ENCODE assay signal across 15 cellular contexts in the genomic region with DNA sequence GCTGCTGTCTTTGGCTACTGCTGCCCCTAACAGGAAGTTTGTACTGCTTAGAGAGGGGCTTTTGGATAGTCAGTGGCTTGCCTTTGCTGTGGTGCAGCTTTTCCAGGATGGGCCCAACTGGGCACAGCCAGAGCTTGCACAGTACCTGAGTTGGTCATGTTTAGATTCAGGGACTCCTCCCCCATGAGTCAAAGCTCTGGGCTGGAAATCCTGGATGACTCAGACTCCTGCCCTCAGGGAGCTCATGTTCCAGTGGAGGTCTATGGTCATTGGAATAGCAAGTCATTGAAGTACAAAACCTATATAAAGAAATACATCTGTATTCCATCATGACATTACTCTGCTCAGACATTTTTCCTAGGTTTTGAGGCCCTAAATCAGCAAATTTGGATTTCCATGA.
DNase-seq lines count a peak whose midpoint lies in the region; ATAC-seq and TF ChIP-seq lines count a peak whose summit lies in the region.
"Had no signal": no experiment of that assay in that cellular context is flagged by ENCODE, and none has a peak within 500 bp of the region (broad histone marks: within the 10 kb centered on the region; RNA-seq: fewer than 3 reads in every experiment).

No MANE protein-coding gene starts in this region.

- H3K4me1 ChIP-seq in mammary epithelial cell (ENCODE audit: insufficient read depth, low read length), result peaks cover 6% of the 10 kb centered on the region
- H3K4me1 ChIP-seq in body of pancreas, result no peaks in the 10 kb centered on the region

- H3K79me2 ChIP-seq in mammary epithelial cell (ENCODE audit: insufficient read depth, low read length), result no peaks in the 10 kb centered on the region

- CTCF ChIA-PET in mammary epithelial cell (lab: Charles Lee; ENCODE audit: low non-redundant PET), result no interaction called here

- dilution Hi-C loops in mammary epithelial cell (cut with HindIII; ENCODE audit: low sequenced_read_pairs), result no loop called here

- H2AFZ ChIP-seq in mammary epithelial cell (ENCODE audit: low read depth, low read length), result no peak overlapping the region

- H3K36me3 ChIP-seq in mammary epithelial cell (ENCODE audit: insufficient read depth, low read length) (no peaks in the 10 kb centered on the region), body of pancreas (replicated peaks in 1 of 2; ENCODE audit: insufficient read depth in 1 of 2, low read depth in 2 of 2) (no peaks in the 10 kb centered on the region)

- intact Hi-C loops in mammary epithelial cell (cut with micrococcal nuclease), result no loop called here
- intact Hi-C loops in body of pancreas (cut with DNase I), result no loop called here

- H3K9ac ChIP-seq in mammary epithelial cell (ENCODE audit: insufficient read depth, low read length), result no peak overlapping the region

- no peak for TF ChIP-seq CTCF in mammary epithelial cell (conservative IDR thresholded peaks at IDR 0.05 in 1 of 2, IDR thresholded peaks at IDR 0.05 in 1 of 2; ENCODE audit: extremely low read depth in 1 of 2, insufficient read depth in 1 of 2, low read depth in 1 of 2, low read length in 2 of 2)
- TF ChIP-seq CTCF in body of pancreas (IDR thresholded peaks at IDR 0.05), result no peak

- in situ Hi-C loops in mammary epithelial cell (cut with MboI; ENCODE audit: low sequenced_read_pairs in 2 of 2), result no loop called here

- no peak overlapping the region for H3K4me2 ChIP-seq in mammary epithelial cell (ENCODE audit: insufficient read depth, low read depth, low read length)

- ATAC-seq in body of pancreas (no peak), HG03520 (IDR thresholded peaks at IDR 0.05; ENCODE audit: unreplicated experiment) (no peak), GM18868 (IDR thresholded peaks at IDR 0.05; ENCODE audit: unreplicated experiment) (no peak)
- ATAC-seq: HepG2 had no signal

- BruUV-seq in mammary epithelial cell (replicated peaks; lab: Mats Ljungman, UMichigan), result no TSS peak

- H3K27ac ChIP-seq in mammary epithelial cell (ENCODE audit: insufficient read depth, low read depth, low read length) (no peak overlapping the region), body of pancreas (no peak overlapping the region)

- H3K27me3 ChIP-seq in mammary epithelial cell (ENCODE audit: insufficient read depth, low read length), result no peaks in the 10 kb centered on the region
- no peaks in the 10 kb centered on the region for H3K27me3 ChIP-seq in body of pancreas

- no peak for TF ChIP-seq POLR2A in body of pancreas (IDR thresholded peaks at IDR 0.05)

- no peaks in the 10 kb centered on the region for H3K9me3 ChIP-seq in mammary epithelial cell (replicated peaks; ENCODE audit: insufficient read depth, low read length)
- no peaks in the 10 kb centered on the region for H3K9me3 ChIP-seq in body of pancreas

- no peaks in the 10 kb centered on the region for H4K20me1 ChIP-seq in mammary epithelial cell (ENCODE audit: insufficient read depth, low read length)

- H3K4me3 ChIP-seq in mammary epithelial cell (replicated peaks in 1 of 3; ENCODE audit: insufficient read depth in 1 of 3, low read depth in 2 of 3, low read length in 3 of 3) (no peak overlapping the region), body of pancreas (no peak overlapping the region)

- peak; percentile 12 for DNase-seq in EL
- DNase-seq in M059J (ENCODE audit: low read depth), result peak; percentile 41
- DNase-seq in mammary epithelial cell, result peak; percentile 56
- peak; percentile 34 for DNase-seq in kidney tubule cell (ENCODE audit: low spot score)
- DNase-seq in body of pancreas, result no peak
- DNase-seq: C1 segment of cervical spinal cord, DND-41, KBM-7, MV-4-11, NCI-H187, NCI-H2107, NCI-H510A treated with DMSO at 0.1 percent for 48 hours had no signal

Comparison
In these comparisons a context has a peak if more than half of its experiments do, and no peak if none do; other contexts are left out.
1. DNase-seq: peak in EL (single experiment), M059J (single experiment), mammary epithelial cell (single experiment) and kidney tubule cell (single experiment); none in body of pancreas (0 of 4).